2 cellular contexts compared by ENCODE assay signal in the genomic region with DNA sequence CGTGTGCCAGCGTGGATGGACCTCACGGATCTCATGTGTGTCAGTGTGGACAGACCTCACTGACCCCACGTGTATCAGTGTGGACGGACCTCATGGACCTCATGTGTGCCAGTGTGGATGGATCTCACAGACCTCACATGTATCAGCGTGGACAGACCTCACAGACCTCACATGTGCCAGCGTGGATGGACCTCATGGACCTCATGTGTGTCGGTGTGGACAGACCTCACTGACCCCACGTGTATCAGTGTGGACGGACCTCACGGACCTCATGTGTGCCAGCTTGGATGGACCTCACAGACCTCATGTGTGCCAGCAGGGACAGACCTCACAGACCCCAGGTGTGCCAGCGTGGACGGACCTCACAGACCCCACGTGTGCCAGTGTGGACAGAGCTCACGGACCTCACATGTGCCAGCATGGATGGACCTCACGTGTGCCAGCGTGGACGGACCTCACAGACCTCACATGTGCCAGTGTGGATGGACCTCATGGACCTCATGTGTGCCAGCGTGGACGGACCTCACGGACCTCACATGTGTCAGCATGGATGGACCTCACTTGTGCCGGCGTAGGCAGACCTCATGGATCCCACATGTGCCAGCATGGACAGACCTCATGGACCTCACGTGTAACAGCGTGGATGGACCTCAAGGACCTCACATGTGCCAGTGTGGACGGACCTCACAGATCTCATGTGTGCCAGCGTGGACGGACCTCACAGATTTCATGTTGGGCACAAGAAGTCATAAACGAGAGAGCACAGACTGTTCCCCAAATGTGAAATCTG.
TF ChIP-seq lines count a peak whose summit lies in the region.

No MANE protein-coding gene starts in this region.

TF ChIP-seq in H1, 55 proteins besides CTCF, POLR2A, EP300 and RAD21:
- TF ChIP-seq RFX5 (IDR thresholded peaks at IDR 0.05; ENCODE audit: borderline replicate concordance, low read depth, low read length) (no peak), KDM5A (IDR thresholded peaks at IDR 0.05; ENCODE audit: low read length) (no peak), ZNF274 (IDR thresholded peaks at IDR 0.05; ENCODE audit: borderline replicate concordance, extremely low read depth, low read length) (no peak)

TF ChIP-seq in WTC11, 78 proteins besides CTCF, POLR2A, EP300 and RAD21:
- no peak for TF ChIP-seq ESRRA (CRISPR knock-in tag; IDR thresholded peaks at IDR 0.05; ENCODE audit: borderline replicate concordance)
- TF ChIP-seq, protein P1, sequence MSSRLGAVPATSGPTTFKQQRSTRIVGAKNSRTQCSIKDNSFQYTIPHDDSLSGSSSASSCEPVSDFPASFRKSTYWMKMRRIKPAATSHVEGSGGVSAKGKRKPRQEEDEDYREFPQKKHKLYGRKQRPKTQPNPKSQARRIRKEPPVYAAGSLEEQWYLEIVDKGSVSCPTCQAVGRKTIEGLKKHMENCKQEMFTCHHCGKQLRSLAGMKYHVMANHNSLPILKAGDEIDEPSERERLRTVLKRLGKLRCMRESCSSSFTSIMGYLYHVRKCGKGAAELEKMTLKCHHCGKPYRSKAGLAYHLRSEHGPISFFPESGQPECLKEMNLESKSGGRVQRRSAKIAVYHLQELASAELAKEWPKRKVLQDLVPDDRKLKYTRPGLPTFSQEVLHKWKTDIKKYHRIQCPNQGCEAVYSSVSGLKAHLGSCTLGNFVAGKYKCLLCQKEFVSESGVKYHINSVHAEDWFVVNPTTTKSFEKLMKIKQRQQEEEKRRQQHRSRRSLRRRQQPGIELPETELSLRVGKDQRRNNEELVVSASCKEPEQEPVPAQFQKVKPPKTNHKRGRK (CRISPR knock-in tag; IDR thresholded peaks at IDR 0.05; ENCODE audit: borderline replicate concordance): no peak
- TF ChIP-seq ZNF219 (CRISPR knock-in tag; IDR thresholded peaks at IDR 0.05; ENCODE audit: borderline replicate concordance): no peak
TF ChIP-seq in WTC11: peak in this region for 0.
